ENCODE assay signal across 1 cellular context in genomic region chr20:542777-543368, GRCh38.
TF ChIP-seq lines count a peak whose summit lies in the region.

No MANE protein-coding gene starts in this region.

TF ChIP-seq in HepG2, 621 proteins besides CTCF, POLR2A, EP300 and RAD21 (continued from another document):
- TF ChIP-seq, protein P1, sequence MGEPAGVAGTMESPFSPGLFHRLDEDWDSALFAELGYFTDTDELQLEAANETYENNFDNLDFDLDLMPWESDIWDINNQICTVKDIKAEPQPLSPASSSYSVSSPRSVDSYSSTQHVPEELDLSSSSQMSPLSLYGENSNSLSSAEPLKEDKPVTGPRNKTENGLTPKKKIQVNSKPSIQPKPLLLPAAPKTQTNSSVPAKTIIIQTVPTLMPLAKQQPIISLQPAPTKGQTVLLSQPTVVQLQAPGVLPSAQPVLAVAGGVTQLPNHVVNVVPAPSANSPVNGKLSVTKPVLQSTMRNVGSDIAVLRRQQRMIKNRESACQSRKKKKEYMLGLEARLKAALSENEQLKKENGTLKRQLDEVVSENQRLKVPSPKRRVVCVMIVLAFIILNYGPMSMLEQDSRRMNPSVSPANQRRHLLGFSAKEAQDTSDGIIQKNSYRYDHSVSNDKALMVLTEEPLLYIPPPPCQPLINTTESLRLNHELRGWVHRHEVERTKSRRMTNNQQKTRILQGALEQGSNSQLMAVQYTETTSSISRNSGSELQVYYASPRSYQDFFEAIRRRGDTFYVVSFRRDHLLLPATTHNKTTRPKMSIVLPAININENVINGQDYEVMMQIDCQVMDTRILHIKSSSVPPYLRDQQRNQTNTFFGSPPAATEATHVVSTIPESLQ (CRISPR knock-in tag; conservative IDR thresholded peaks at IDR 0.05) = no peak
- no peak for TF ChIP-seq RAD51 (IDR thresholded peaks at IDR 0.05; ENCODE audit: borderline replicate concordance)
- no peak for TF ChIP-seq ZNF136 (CRISPR knock-in tag; IDR thresholded peaks at IDR 0.05; ENCODE audit: low read depth)
- no peak for TF ChIP-seq ZNF552 (CRISPR knock-in tag; IDR thresholded peaks at IDR 0.05; ENCODE audit: borderline replicate concordance)
- TF ChIP-seq ZNF644 (CRISPR knock-in tag; IDR thresholded peaks at IDR 0.05; ENCODE audit: low read depth) = no peak
- no peak for TF ChIP-seq FOSL2 (CRISPR knock-in tag; IDR thresholded peaks at IDR 0.05)
- peak; percentile 20 for TF ChIP-seq ZNF18 (CRISPR knock-in tag; IDR thresholded peaks at IDR 0.05; ENCODE audit: insufficient replicate concordance)
- no peak for TF ChIP-seq KLF11 (CRISPR knock-in tag; IDR thresholded peaks at IDR 0.05)
- TF ChIP-seq SP4 (CRISPR knock-in tag; IDR thresholded peaks at IDR 0.05) = no peak
- TF ChIP-seq ELF4 (CRISPR knock-in tag; IDR thresholded peaks at IDR 0.05; ENCODE audit: borderline replicate concordance) = no peak
- TF ChIP-seq NFKBIZ (CRISPR knock-in tag; IDR thresholded peaks at IDR 0.05) = no peak
- no peak for TF ChIP-seq FOXK1 (CRISPR knock-in tag; IDR thresholded peaks at IDR 0.05; ENCODE audit: borderline replicate concordance, low read depth)
- TF ChIP-seq POGK (CRISPR knock-in tag; conservative IDR thresholded peaks at IDR 0.05) = no peak
- no peak for TF ChIP-seq ZNF614 (CRISPR knock-in tag; IDR thresholded peaks at IDR 0.05; ENCODE audit: borderline replicate concordance)
